Comparison of ENCODE assay signal across 8 cellular contexts in the genomic region with DNA sequence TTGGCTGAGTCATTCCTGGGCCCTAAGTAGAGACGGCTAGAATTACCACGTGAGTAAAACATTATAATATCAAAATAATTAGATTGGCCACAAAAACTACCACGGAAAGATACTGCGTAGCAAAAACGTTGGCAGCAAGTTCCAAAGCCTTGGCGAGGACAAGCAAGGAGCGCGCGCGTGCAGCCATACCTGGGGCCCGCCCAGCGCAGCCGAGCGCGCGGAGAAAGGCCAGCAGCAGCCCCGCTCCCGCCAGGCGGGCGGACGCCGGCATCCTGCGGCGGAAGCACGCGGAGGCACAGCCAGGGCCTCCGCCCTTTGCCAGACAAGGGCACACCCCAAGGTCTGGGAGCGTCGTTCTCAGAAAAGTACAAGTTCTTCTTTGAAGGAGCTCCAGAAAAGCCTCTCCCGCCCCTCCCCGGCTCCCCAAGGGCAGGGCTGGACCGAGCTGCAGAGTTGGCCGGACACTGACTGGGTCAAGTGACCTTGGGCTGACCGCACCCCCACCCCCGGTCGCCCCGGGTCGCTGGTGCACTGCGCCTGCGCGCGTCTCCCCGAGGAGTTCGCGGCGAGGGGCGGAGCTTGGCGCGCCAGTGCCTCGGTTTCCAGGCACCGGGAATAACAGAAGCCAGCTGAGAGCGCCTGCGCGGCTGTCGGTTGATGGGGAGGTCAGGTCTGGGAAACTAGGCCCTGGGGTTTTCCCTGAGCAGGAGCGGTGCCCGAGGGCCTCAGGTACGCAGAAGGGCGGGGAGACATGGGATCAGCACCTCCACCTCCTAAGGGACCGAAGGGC.
DNase-seq lines count a peak whose midpoint lies in the region; ATAC-seq and TF ChIP-seq lines count a peak whose summit lies in the region.

A gene with protein sequence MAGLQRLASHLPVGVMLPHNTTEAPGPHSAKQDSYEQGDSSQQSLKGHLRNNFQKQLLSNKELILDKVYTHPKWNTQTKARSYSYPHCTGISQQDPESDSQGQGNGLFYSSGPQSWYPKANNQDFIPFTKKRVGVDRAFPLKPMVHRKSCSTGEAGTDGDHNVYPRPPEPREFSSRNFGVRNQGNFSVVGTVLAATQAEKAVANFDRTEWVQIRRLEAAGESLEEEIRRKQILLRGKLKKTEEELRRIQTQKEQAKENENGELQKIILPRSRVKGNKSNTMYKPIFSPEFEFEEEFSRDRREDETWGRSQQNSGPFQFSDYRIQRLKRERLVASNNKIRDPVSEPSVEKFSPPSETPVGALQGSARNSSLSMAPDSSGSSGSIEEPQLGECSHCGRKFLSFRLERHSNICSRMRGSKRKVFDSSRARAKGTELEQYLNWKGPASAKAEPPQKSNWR (plus strand): TSS at position 621 of the 790 bp plus-strand sequence. CDS start 933 bp downstream, outside the sequence.

- peak; percentile 67 for ATAC-seq in HG02870 (IDR thresholded peaks at IDR 0.05; ENCODE audit: unreplicated experiment)

- no peak for TF ChIP-seq CTCF in GM13976 (IDR thresholded peaks at IDR 0.05; ENCODE audit: borderline replicate concordance, control extremely low read depth, extremely low read depth, insufficient read depth, missing control alignments)

- DNase-seq in GM13976 (ENCODE audit: low spot score) (peak; percentile 90), NCI-H2107 (lab: John Stamatoyannopoulos, UW) (peak; percentile 97), cerebellar cortex (ENCODE audit: low spot score) (peak; percentile 84), islet precursor cell (peak; percentile 97), GDM1 (lab: John Stamatoyannopoulos, UW) (no peak)
- DNase-seq in activated CD4-positive, CD25-positive, alpha-beta regulatory T cell (lab: John Stamatoyannopoulos, UW) = peak; percentile 37 to 44 (median 41)
- peak; percentile 39 to 76 for DNase-seq in stimulated activated CD4-positive, alpha-beta T cell treated with anti-CD3 and anti-CD28 coated beads, Interleukin-12 subunit alpha, Interleukin-12 subunit beta, amount 100 ng/mL, for 24 hours (ENCODE audit: low read depth in 2 of 2)

- in situ Hi-C loops in GM13976 (cut with MboI; ENCODE audit: low sequenced_read_pairs, unreplicated experiment) = no loop called here
